In the genomic region with DNA sequence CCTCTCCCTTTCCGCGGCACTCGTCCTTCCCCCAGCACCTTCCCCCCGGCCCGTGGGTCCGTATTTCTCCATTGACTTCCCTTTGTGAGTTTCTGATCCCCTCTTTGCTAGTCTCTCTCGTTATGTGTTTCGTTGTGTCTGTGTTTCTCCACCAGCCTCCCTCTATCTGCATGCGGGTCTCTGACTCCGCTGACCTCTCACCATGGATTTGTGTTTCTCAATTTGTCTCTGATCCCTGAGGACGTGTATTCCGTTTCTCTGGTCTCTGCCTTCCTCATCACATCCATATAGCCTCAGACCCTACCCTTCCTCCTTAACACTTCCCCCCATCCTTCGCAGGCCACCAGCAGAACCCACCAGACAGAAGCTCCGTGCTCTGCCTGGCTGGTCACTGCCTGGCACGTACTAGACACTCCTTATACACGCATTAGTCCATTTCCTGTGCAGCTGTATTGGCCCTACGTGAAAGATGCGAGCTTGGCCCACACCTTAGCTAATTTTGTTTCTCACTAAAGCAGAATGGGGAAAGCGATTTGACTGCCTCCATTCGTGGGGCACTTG, we compare ENCODE assay signal across 8 cellular contexts. TPM values are rescaled to one million over a fixed set of nuclear protein-coding genes. Genes with fewer than 3 reads are reported as not detected.
DNase-seq lines count a peak whose midpoint lies in the region; ATAC-seq and TF ChIP-seq lines count a peak whose summit lies in the region.

No MANE protein-coding gene starts in this region.

- H3K27ac ChIP-seq in cardiac muscle cell (peak overlapping the region; percentile 89), SK-N-MC (no peak overlapping the region), esophagus (ENCODE audit: low read depth in 2 of 2, low read length in 1 of 2) (peak overlapping the region; percentile 91 to 95)

- H3K27me3 Mint-ChIP-seq in neural crest cell (ENCODE audit: low read depth) = peaks cover 17% of the 10 kb centered on the region

- H3K4me3 Mint-ChIP-seq in neural crest cell = peak overlapping the region; percentile 94

- H3K4me1 ChIP-seq in cardiac muscle cell (ENCODE audit: low read depth) (peaks cover 5% of the 10 kb centered on the region), esophagus (ENCODE audit: control insufficient read depth in 2 of 2, insufficient read depth in 2 of 2, low read length in 1 of 2) (peaks cover 4 to 14% of the 10 kb centered on the region in 2 donors)

- peaks cover 22% of the 10 kb centered on the region for H3K4me1 Mint-ChIP-seq in neural crest cell

- peak in 1 of 2 donors; percentile 36 for DNase-seq in cardiac muscle cell (ENCODE audit: low read depth in 1 of 2, low spot score in 1 of 2)
- DNase-seq in left ventricle myocardium superior = no peak
- no peak for DNase-seq in SK-N-MC (ENCODE audit: low read depth, low spot score)
- DNase-seq in neural crest cell (ENCODE audit: low read depth, low spot score) = no peak

- peak overlapping the region; percentile 94 for H3K9ac ChIP-seq in SK-N-MC (ENCODE audit: insufficient read length)

- peaks cover 7% of the 10 kb centered on the region for H3K36me3 Mint-ChIP-seq in neural crest cell (ENCODE audit: low read depth)

- no peak for ATAC-seq in left ventricle myocardium superior
- ATAC-seq in GM18498 (IDR thresholded peaks at IDR 0.05; ENCODE audit: unreplicated experiment) = no peak
- ATAC-seq in HG03045 (IDR thresholded peaks at IDR 0.05; ENCODE audit: unreplicated experiment) = no peak
- ATAC-seq in HG03196 (IDR thresholded peaks at IDR 0.05; ENCODE audit: unreplicated experiment) = no peak

- no peak for TF ChIP-seq CTCF in cardiac muscle cell (IDR thresholded peaks at IDR 0.05; ENCODE audit: low read depth, low read length)
- no peak for TF ChIP-seq CTCF in neural crest cell (conservative IDR thresholded peaks at IDR 0.05)

- peak overlapping the region; percentile 78 for H3K4me3 ChIP-seq in cardiac muscle cell
- peak overlapping the region; percentile 96 for H3K4me3 ChIP-seq in SK-N-MC
- H3K4me3 ChIP-seq in esophagus (ENCODE audit: low read depth in 1 of 2, low read length in 2 of 2) = peak overlapping the region; percentile 87 to 90

- no peaks in the 10 kb centered on the region for H3K9me3 Mint-ChIP-seq in neural crest cell

- intact Hi-C loops in left ventricle myocardium superior (cut with micrococcal nuclease) = no loop called here

- H3K36me3 ChIP-seq in cardiac muscle cell (no peaks in the 10 kb centered on the region), SK-N-MC (ENCODE audit: insufficient read depth, low read length) (peaks cover 12% of the 10 kb centered on the region; the same call in 1 of the 2 replicates), esophagus (ENCODE audit: control insufficient read depth in 2 of 2, insufficient read depth in 2 of 2, low read length in 1 of 2) (peaks cover 3 to 21% of the 10 kb centered on the region in 2 donors)

- 3 to 4% methylated on average over 20 of the region's 20 CpGs for WGBS in esophagus, 2 donors

- H3K27me3 ChIP-seq in cardiac muscle cell (no peaks in the 10 kb centered on the region), esophagus (ENCODE audit: control insufficient read depth in 1 of 2, insufficient read depth in 2 of 2, low read length in 2 of 2) (no peaks in the 10 kb centered on the region)

- peak overlapping the region; percentile 77 for H3K27ac Mint-ChIP-seq in neural crest cell (ENCODE audit: unreplicated experiment)

- no peaks in the 10 kb centered on the region for H3K9me3 ChIP-seq in cardiac muscle cell (ENCODE audit: low read depth)
- no peaks in the 10 kb centered on the region for H3K9me3 ChIP-seq in SK-N-MC (ENCODE audit: low read depth, low read length)
- H3K9me3 ChIP-seq in esophagus (ENCODE audit: control insufficient read depth in 2 of 2, insufficient read depth in 1 of 2, low read depth in 1 of 2, low read length in 1 of 2) = no peaks in the 10 kb centered on the region

RNA-seq across cellular contexts. Expression of gene B4GALT7, which starts 0.6 kb away (rescaled TPM):
- total RNA-seq in cardiac muscle cell = 29.0 and 44.3 TPM in 2 replicates
- 31.6 and 42.3 TPM in 2 replicates for polyA plus RNA-seq in cardiac muscle cell
- total RNA-seq in left ventricle myocardium superior = 15.4 TPM
- polyA plus RNA-seq in esophagus = 10 to 100 TPM; 12.7 to 16.7 TPM
- total RNA-seq in neural crest cell = 30.0 and 30.1 TPM in 2 replicates

RNA-seq across cellular contexts. Expression of gene TMED9, which starts 8.5 kb away (rescaled TPM):
- total RNA-seq in cardiac muscle cell (146 and 176 TPM in 2 replicates), left ventricle myocardium superior (63.9 TPM), neural crest cell (108 and 113 TPM in 2 replicates)
- polyA plus RNA-seq in cardiac muscle cell (228 and 317 TPM in 2 replicates), esophagus (100 to 1,000 TPM in 1 of 2 donors, 10 to 100 TPM in 1; 72.8 to 146 TPM)

RNA-seq across cellular contexts. Expression of gene FAM193B, which starts 46.2 kb away (rescaled TPM):
- total RNA-seq in cardiac muscle cell = 62.2 and 80.9 TPM in 2 replicates
- polyA plus RNA-seq in cardiac muscle cell = 67.4 and 80.2 TPM in 2 replicates
- total RNA-seq in left ventricle myocardium superior = 26.4 TPM
- 100 to 1,000 TPM in 1 of 2 donors, 10 to 100 TPM in 1; 42.2 to 141 TPM for polyA plus RNA-seq in esophagus
- total RNA-seq in neural crest cell = 96.3 and 98.4 TPM in 2 replicates
